ENCODE assay signal across 1 cellular context in the genomic region with DNA sequence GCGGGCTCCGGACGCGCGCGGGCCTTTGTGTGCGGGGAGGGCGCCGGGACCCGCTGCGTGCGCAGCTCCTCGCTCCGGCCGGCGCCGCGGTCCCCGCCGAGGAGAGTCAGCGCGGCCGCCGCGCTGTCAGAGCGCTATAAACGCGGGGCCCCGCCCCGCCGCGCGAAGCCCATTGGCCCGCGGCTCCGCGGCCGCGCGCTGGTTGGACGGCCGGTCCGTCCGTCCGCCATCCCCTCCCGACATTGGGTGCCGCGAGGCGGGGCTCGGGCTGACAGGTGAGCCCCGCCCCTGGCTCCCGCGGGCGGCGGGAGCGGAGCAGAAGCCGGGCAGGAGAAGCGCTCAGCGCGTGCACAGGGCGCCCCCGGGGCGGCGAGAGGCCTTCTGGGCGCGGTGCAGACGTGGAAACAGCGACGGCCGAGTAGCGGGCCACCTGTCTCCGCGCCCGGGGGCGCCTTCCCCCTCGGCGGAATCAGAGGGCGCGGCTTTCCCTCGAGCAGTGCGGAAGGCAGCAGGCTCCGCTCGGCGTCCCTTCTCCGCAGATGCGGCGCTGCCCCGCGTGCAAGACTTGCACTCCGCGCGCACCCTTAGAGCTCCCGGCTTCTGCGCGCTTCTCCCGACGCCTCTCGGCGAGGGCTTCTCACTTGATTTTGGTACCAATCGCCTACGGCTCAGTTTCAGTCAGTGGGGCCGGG.
A peak's percentile ranks its signal among the peaks of the same experiment; 100 is the strongest.
TF ChIP-seq lines count a peak whose summit lies in the region.

TSS of gene EFNB2 (minus strand) at position 111 of the 692 bp plus-strand sequence. CDS start 698 bp downstream, outside the sequence.

TF ChIP-seq in K562, 482 proteins besides CTCF, POLR2A, EP300 and RAD21 (continued from another document and continues in another):
- TF ChIP-seq, protein P1, sequence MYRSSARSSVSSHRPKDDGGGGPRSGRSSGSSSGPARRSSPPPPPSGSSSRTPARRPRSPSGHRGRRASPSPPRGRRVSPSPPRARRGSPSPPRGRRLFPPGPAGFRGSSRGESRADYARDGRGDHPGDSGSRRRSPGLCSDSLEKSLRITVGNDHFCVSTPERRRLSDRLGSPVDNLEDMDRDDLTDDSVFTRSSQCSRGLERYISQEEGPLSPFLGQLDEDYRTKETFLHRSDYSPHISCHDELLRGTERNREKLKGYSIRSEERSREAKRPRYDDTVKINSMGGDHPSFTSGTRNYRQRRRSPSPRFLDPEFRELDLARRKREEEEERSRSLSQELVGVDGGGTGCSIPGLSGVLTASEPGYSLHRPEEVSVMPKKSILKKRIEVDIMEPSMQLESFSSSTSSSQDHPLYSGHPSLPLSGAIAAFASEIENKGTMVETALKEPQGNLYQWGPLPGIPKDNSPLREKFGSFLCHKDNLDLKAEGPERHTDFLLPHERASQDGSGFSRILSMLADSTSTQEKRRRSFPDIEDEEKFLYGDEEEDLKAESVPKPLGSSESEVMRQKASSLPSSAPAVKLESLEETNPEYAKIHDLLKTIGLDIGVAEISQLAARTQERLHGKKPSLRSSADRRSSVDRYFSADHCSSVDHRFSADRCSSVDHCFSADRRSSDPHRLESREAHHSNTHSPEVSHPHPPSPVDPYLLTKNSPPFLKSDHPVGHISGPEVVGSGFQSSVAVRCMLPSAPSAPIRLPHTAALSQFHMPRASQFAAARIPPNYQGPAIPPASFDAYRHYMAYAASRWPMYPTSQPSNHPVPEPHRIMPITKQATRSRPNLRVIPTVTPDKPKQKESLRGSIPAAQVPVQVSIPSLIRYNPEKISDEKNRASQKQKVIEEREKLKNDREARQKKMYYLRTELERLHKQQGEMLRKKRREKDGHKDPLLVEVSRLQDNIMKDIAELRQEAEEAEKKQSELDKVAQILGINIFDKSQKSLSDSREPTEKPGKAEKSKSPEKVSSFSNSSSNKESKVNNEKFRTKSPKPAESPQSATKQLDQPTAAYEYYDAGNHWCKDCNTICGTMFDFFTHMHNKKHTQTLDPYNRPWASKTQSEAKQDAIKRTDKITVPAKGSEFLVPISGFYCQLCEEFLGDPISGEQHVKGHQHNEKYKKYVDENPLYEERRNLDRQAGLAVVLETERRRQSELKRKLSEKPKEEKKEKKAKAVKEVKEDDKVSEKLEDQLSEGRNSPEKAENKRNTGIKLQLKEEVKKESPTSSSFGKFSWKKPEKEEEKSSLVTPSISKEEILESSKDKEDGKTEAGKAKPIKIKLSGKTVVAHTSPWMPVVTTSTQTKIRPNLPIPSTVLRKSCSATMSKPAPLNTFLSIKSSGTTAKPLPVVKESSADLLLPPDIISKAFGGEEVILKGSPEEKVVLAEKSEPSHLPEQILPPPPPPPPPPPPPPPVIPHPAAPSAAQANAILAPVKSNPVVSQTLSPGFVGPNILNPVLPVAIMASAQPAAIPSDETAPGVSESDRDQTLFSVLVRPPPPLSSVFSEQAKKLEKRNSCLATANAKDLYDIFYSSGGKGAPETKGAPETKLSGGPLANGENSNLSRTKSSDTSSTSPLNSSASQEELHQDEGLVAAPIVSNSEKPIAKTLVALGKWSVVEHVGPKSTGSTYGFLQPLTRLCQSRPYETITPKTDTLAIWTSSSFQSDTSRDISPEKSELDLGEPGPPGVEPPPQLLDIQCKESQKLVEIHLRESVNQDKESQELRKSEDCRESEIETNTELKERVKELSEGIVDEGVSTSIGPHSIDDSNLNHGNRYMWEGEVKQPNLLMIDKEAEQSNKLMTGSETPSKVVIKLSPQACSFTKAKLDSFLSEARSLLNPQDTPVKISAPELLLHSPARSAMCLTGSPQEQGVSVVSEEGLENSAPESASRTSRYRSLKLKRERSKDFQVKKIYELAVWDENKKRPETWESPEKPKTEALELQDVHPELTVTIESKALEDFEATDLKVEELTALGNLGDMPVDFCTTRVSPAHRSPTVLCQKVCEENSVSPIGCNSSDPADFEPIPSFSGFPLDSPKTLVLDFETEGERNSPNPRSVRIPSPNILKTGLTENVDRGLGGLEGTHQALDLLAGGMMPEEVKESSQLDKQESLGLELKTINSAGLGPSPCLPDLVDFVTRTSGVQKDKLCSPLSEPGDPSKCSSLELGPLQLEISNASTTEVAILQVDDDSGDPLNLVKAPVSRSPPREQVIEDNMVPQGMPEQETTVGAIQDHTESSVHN (IDR thresholded peaks at IDR 0.05; ENCODE audit: borderline replicate concordance in 1 of 2, low read depth in 1 of 2) = no peak
- TF ChIP-seq NR3C1 (CRISPR knock-in tag; IDR thresholded peaks at IDR 0.05) (no peak), SIRT6 (IDR thresholded peaks at IDR 0.05; ENCODE audit: low read depth, low read length) (no peak), ATF6 (CRISPR knock-in tag; IDR thresholded peaks at IDR 0.05) (no peak), ZBTB1 (CRISPR knock-in tag; IDR thresholded peaks at IDR 0.05; ENCODE audit: borderline replicate concordance, low read depth) (no peak), ZNF76 (CRISPR knock-in tag; IDR thresholded peaks at IDR 0.05; ENCODE audit: borderline replicate concordance) (no peak), TAF9B (IDR thresholded peaks at IDR 0.05; ENCODE audit: partially characterized antibody) (no peak), CBFA2T2 (conservative IDR thresholded peaks at IDR 0.05) (no peak), NRF1 (conservative IDR thresholded peaks at IDR 0.05 in 1 of 2, IDR thresholded peaks at IDR 0.05 in 1 of 2) (peak; percentile 69 to 74; a peak in 2 of 4 replicates), SREBF1 (IDR thresholded peaks at IDR 0.05; ENCODE audit: borderline replicate concordance, low read depth, low read length) (no peak), ZNF512 (tag; IDR thresholded peaks at IDR 0.05) (no peak), RAD51 (IDR thresholded peaks at IDR 0.05; ENCODE audit: borderline replicate concordance, low read depth) (no peak), CREB3L1 (IDR thresholded peaks at IDR 0.05; ENCODE audit: borderline replicate concordance, low read depth) (peak; percentile 35; the same call in 1 of the 2 replicates), ZNF217 (CRISPR knock-in tag; IDR thresholded peaks at IDR 0.05) (no peak), HNRNPLL (IDR thresholded peaks at IDR 0.05; ENCODE audit: low read depth, low read length, poor library complexity, severe bottlenecking) (peak; percentile 59), KLF1 (tag; IDR thresholded peaks at IDR 0.05) (peak; percentile 59; the same call in 1 of the 2 replicates), IFI16 (CRISPR knock-in tag; IDR thresholded peaks at IDR 0.05) (no peak), RERE (CRISPR knock-in tag; IDR thresholded peaks at IDR 0.05; ENCODE audit: borderline replicate concordance) (no peak), ZNF583 (CRISPR knock-in tag; IDR thresholded peaks at IDR 0.05) (no peak)
- TF ChIP-seq, protein P2, sequence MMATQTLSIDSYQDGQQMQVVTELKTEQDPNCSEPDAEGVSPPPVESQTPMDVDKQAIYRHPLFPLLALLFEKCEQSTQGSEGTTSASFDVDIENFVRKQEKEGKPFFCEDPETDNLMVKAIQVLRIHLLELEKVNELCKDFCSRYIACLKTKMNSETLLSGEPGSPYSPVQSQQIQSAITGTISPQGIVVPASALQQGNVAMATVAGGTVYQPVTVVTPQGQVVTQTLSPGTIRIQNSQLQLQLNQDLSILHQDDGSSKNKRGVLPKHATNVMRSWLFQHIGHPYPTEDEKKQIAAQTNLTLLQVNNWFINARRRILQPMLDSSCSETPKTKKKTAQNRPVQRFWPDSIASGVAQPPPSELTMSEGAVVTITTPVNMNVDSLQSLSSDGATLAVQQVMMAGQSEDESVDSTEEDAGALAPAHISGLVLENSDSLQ (IDR thresholded peaks at IDR 0.05) = peak; percentile 95
- TF ChIP-seq, protein P3, sequence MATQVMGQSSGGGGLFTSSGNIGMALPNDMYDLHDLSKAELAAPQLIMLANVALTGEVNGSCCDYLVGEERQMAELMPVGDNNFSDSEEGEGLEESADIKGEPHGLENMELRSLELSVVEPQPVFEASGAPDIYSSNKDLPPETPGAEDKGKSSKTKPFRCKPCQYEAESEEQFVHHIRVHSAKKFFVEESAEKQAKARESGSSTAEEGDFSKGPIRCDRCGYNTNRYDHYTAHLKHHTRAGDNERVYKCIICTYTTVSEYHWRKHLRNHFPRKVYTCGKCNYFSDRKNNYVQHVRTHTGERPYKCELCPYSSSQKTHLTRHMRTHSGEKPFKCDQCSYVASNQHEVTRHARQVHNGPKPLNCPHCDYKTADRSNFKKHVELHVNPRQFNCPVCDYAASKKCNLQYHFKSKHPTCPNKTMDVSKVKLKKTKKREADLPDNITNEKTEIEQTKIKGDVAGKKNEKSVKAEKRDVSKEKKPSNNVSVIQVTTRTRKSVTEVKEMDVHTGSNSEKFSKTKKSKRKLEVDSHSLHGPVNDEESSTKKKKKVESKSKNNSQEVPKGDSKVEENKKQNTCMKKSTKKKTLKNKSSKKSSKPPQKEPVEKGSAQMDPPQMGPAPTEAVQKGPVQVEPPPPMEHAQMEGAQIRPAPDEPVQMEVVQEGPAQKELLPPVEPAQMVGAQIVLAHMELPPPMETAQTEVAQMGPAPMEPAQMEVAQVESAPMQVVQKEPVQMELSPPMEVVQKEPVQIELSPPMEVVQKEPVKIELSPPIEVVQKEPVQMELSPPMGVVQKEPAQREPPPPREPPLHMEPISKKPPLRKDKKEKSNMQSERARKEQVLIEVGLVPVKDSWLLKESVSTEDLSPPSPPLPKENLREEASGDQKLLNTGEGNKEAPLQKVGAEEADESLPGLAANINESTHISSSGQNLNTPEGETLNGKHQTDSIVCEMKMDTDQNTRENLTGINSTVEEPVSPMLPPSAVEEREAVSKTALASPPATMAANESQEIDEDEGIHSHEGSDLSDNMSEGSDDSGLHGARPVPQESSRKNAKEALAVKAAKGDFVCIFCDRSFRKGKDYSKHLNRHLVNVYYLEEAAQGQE (CRISPR knock-in tag; IDR thresholded peaks at IDR 0.05; ENCODE audit: low read depth) = no peak
